ENCODE assay signal across 14 cellular contexts in genomic region chr12:32145096-32145495, GRCh38. TPM values are rescaled to one million over a fixed set of nuclear protein-coding genes. Genes with fewer than 3 reads are reported as not detected.
DNase-seq lines count a peak whose midpoint lies in the region; ATAC-seq, FAIRE-seq and TF ChIP-seq lines count a peak whose summit lies in the region.
"Had no signal": no experiment of that assay in that cellular context is flagged by ENCODE, and none has a peak within 500 bp of the region (broad histone marks: within the 10 kb centered on the region; RNA-seq: fewer than 3 reads in every experiment).

No MANE protein-coding gene starts in this region.

- no peak overlapping the region for H2AFZ ChIP-seq in HepG2 (ENCODE audit: low read length)
- H2AFZ ChIP-seq in MM.1S (ENCODE audit: low read length) = no peak overlapping the region
- H2AFZ ChIP-seq in K562 (ENCODE audit: low read depth, low read length) = no peak overlapping the region
- H2AFZ ChIP-seq in hepatocyte = no peak overlapping the region

- H3K4me3 ChIP-seq in HepG2 (replicated peaks in 1 of 3; ENCODE audit: insufficient read depth in 1 of 3, low read depth in 2 of 3, low read length in 3 of 3) (no peak overlapping the region), right lobe of liver (no peak overlapping the region), MM.1S (ENCODE audit: low read length) (no peak overlapping the region), K562 (no peak overlapping the region), hepatocyte (no peak overlapping the region)
- H3K4me3 ChIP-seq: HAP-1 had no signal

- no peaks in the 10 kb centered on the region for H3K9me3 ChIP-seq in HepG2 (ENCODE audit: low read length)
- H3K9me3 ChIP-seq in right lobe of liver = no peaks in the 10 kb centered on the region
- no peaks in the 10 kb centered on the region for H3K9me3 ChIP-seq in MM.1S (replicated peaks; ENCODE audit: insufficient read depth, low read length)
- no peaks in the 10 kb centered on the region; the same call in 1 of the 2 replicates for H3K9me3 ChIP-seq in K562 (replicated peaks; ENCODE audit: control insufficient read depth, insufficient read depth, low read depth, low read length)
- H3K9me3 ChIP-seq in hepatocyte (ENCODE audit: low read depth) = no peaks in the 10 kb centered on the region
- H3K9me3 ChIP-seq: HAP-1 had no signal

- 37% methylated on average over 1 of the region's 1 CpG for WGBS in HepG2 (ENCODE audit: low lambda C conversion rate)
- WGBS in right lobe of liver (ENCODE audit: insufficient coverage, low coverage, low lambda C conversion rate, missing lambda C conversion rate) = 75% methylated on average over 1 of the region's 1 CpG
- WGBS in K562 (ENCODE audit: insufficient coverage, low coverage, missing lambda C conversion rate) = 6% methylated on average over 1 of the region's 1 CpG
- 87% methylated on average over 1 of the region's 1 CpG for WGBS in hepatocyte (ENCODE audit: low lambda C conversion rate, missing lambda C conversion rate)

- intact Hi-C loops in HepG2 (cut with micrococcal nuclease; ENCODE audit: unreplicated experiment) = no loop called here
- intact Hi-C loops in right lobe of liver (cut with DNase I) = no loop called here
- intact Hi-C loops in K562 (cut with micrococcal nuclease) = no loop called here

- H3K9ac ChIP-seq in HepG2 (ENCODE audit: insufficient read depth, low read depth, low read length) = no peak overlapping the region
- no peak overlapping the region for H3K9ac ChIP-seq in MM.1S (ENCODE audit: low read length)
- H3K9ac ChIP-seq in K562 (ENCODE audit: insufficient read depth in 1 of 2, low read depth in 2 of 2, low read length in 2 of 2) = no peak overlapping the region

- TF ChIP-seq POLR2A in HepG2 (IDR thresholded peaks at IDR 0.05; ENCODE audit: insufficient read depth in 1 of 2, low read depth in 2 of 2, low read length in 2 of 2) = no peak
- TF ChIP-seq POLR2A in right lobe of liver (IDR thresholded peaks at IDR 0.05) = no peak
- no peak for TF ChIP-seq POLR2A in K562 (conservative IDR thresholded peaks at IDR 0.05)

- CTCF ChIA-PET in HepG2 (lab: Yijun Ruan, JAX; ENCODE audit: low intra/inter-chr PET ratio, low total read pairs) (no interaction called here), K562 (lab: Yijun Ruan, JAX; ENCODE audit: low intra/inter-chr PET ratio) (no interaction called here)

- TF ChIP-seq CTCF in HepG2 (CRISPR knock-in tag; IDR thresholded peaks at IDR 0.05) (no peak), right lobe of liver (IDR thresholded peaks at IDR 0.05) (no peak), MM.1S (IDR thresholded peaks at IDR 0.05; ENCODE audit: low read length) (no peak), K562 (IDR thresholded peaks at IDR 0.05 in 2 of 3, conservative IDR thresholded peaks at IDR 0.05 in 1 of 3; ENCODE audit: insufficient read depth in 2 of 3, low read depth in 1 of 3, low read length in 3 of 3) (no peak), hepatocyte (IDR thresholded peaks at IDR 0.05; ENCODE audit: poor library complexity) (no peak)

- no peak overlapping the region for H3K27ac ChIP-seq in HepG2 (ENCODE audit: extremely low read length, insufficient read depth, low read length)
- no peak overlapping the region for H3K27ac ChIP-seq in right lobe of liver
- no peak overlapping the region for H3K27ac ChIP-seq in MM.1S (ENCODE audit: low read length)
- H3K27ac ChIP-seq in K562 (ENCODE audit: extremely low read depth, low read depth, low read length) = no peak overlapping the region
- no peak overlapping the region for H3K27ac ChIP-seq in hepatocyte
- H3K27ac ChIP-seq: 22Rv1 had no signal

- H3K4me1 ChIP-seq in HepG2 (ENCODE audit: insufficient read depth, low read length) (peaks cover 28% of the 10 kb centered on the region), right lobe of liver (no peaks in the 10 kb centered on the region), MM.1S (ENCODE audit: low read length) (peaks cover 47% of the 10 kb centered on the region), K562 (replicated peaks in 1 of 2; ENCODE audit: control insufficient read depth in 2 of 2, insufficient read depth in 2 of 2, low read length in 2 of 2) (no peaks in the 10 kb centered on the region), hepatocyte (ENCODE audit: insufficient read depth) (peaks cover 8% of the 10 kb centered on the region)

- TF ChIP-seq EP300 in HepG2 (IDR thresholded peaks at IDR 0.05; ENCODE audit: low read depth in 2 of 2, low read length in 2 of 2) (no peak), HepG2 (CRISPR knock-in tag; IDR thresholded peaks at IDR 0.05; ENCODE audit: borderline replicate concordance) (no peak), K562 (IDR thresholded peaks at IDR 0.05; ENCODE audit: low read length) (no peak)

- H3K9me2 ChIP-seq in MM.1S (replicated peaks; ENCODE audit: insufficient read depth, low read length) (no peaks in the 10 kb centered on the region), hepatocyte (replicated peaks; ENCODE audit: insufficient read depth) (no peaks in the 10 kb centered on the region)

- H3K36me3 ChIP-seq in HepG2 (replicated peaks in 1 of 2; ENCODE audit: control insufficient read depth in 1 of 2, insufficient read depth in 2 of 2, low read length in 2 of 2) (no peaks in the 10 kb centered on the region), right lobe of liver (no peaks in the 10 kb centered on the region), MM.1S (replicated peaks; ENCODE audit: insufficient read depth, low read length) (no peaks in the 10 kb centered on the region), K562 (ENCODE audit: control insufficient read depth, insufficient read depth, low read length) (no peaks in the 10 kb centered on the region), hepatocyte (replicated peaks; ENCODE audit: insufficient read depth, low read depth) (no peaks in the 10 kb centered on the region)
- H3K36me3 ChIP-seq: HAP-1 had no signal

- DNase-seq in HepG2 (ENCODE audit: low spot score) = no peak
- no peak for DNase-seq in right lobe of liver
- no peak for DNase-seq in MM.1S
- no peak for DNase-seq in K562 (ENCODE audit: extremely low read depth in 1 of 4, low spot score in 3 of 4)
- DNase-seq in NCI-H1105 treated with DMSO at 0.1 percent for 48 hours (lab: John Stamatoyannopoulos, UW) = no peak
- DNase-seq in hepatocyte (ENCODE audit: low spot score) = no peak
- DNase-seq: CD8-positive, alpha-beta T cell; COR-L47; DND-41; KG1 had no signal

- H4K20me1 ChIP-seq in HepG2 (ENCODE audit: insufficient read depth, low read length) = no peaks in the 10 kb centered on the region
- H4K20me1 ChIP-seq in MM.1S (ENCODE audit: insufficient read depth, low read length) = no peaks in the 10 kb centered on the region
- H4K20me1 ChIP-seq in K562 (replicated peaks; ENCODE audit: control insufficient read depth, insufficient read depth, low read length) = no peaks in the 10 kb centered on the region
- no peaks in the 10 kb centered on the region for H4K20me1 ChIP-seq in hepatocyte (ENCODE audit: insufficient read depth, poor library complexity, severe bottlenecking)

- TF ChIP-seq RAD21 in HepG2 (CRISPR knock-in tag; IDR thresholded peaks at IDR 0.05) = no peak
- no peak for TF ChIP-seq RAD21 in K562 (CRISPR knock-in tag; conservative IDR thresholded peaks at IDR 0.05 in 1 of 2, IDR thresholded peaks at IDR 0.05 in 1 of 2)

- H3K27me3 ChIP-seq in HepG2 (ENCODE audit: control insufficient read depth in 1 of 2, insufficient read depth in 2 of 2, low read length in 2 of 2) (no peaks in the 10 kb centered on the region), right lobe of liver (no peaks in the 10 kb centered on the region), MM.1S (replicated peaks; ENCODE audit: insufficient read depth, low read length) (no peaks in the 10 kb centered on the region), K562 (ENCODE audit: control insufficient read depth in 2 of 2, insufficient read depth in 2 of 2, low read length in 2 of 2) (no peaks in the 10 kb centered on the region), hepatocyte (no peaks in the 10 kb centered on the region)

- no peak for ATAC-seq in HepG2
- no peak for ATAC-seq in right lobe of liver
- ATAC-seq in K562 = no peak
- no peak for ATAC-seq in HG03025 (IDR thresholded peaks at IDR 0.05; ENCODE audit: low FRiP score, unreplicated experiment)
- ATAC-seq: CD8-positive, alpha-beta T cell had no signal

- POLR2A ChIA-PET in HepG2 (lab: Yijun Ruan, JAX) = no interaction called here
- POLR2A ChIA-PET in K562 (lab: Yijun Ruan, JAX) = no interaction called here

- H3K9me1 ChIP-seq in K562 (ENCODE audit: control insufficient read depth, insufficient read depth, low read length) = no peaks in the 10 kb centered on the region

- H3K79me2 ChIP-seq in HepG2 (ENCODE audit: insufficient read depth, low read length) (peaks cover 1% of the 10 kb centered on the region), MM.1S (ENCODE audit: low read length) (peaks cover 45% of the 10 kb centered on the region), K562 (ENCODE audit: control insufficient read depth, insufficient read depth, low read length) (no peaks in the 10 kb centered on the region), hepatocyte (peaks cover 68% of the 10 kb centered on the region)

- FAIRE-seq in HepG2 (lab: Jason Lieb, UNC) = no peak
- FAIRE-seq in K562 (lab: Jason Lieb, UNC) = no peak
- FAIRE-seq: H1 had no signal

- H3F3A ChIP-seq in MM.1S (ENCODE audit: insufficient read depth, low read length) = peaks cover 15% of the 10 kb centered on the region

- H3K4me2 ChIP-seq in HepG2 (ENCODE audit: low read depth, low read length) = no peak overlapping the region
- peak overlapping the region; percentile 64 for H3K4me2 ChIP-seq in MM.1S (ENCODE audit: low read depth, low read length)
- H3K4me2 ChIP-seq in K562 (ENCODE audit: insufficient read depth, low read length) = no peak overlapping the region
- H3K4me2 ChIP-seq in hepatocyte = no peak overlapping the region

- in situ Hi-C loops in HepG2 (cut with HindIII; ENCODE audit: extremely low pct_ligation_motif_present, low pct_unique_long_range_greater_than_20kb) (no loop called here), K562 (cut with MboI) (no loop called here)

- BruUV-seq in HepG2 (replicated peaks; lab: Mats Ljungman, UMichigan) (no TSS peak), K562 (replicated peaks; lab: Mats Ljungman, UMichigan) (no TSS peak)

RNA-seq across cellular contexts. Expression of gene BICD1, which starts 38.4 kb away (rescaled TPM):
- total RNA-seq in HepG2 (2016; rRNA removed; fragmentation: Illumina TruSeq; extraction: Trizol) (4.8 and 5.2 TPM in 2 replicates), right lobe of liver (1 to 10 TPM; 1.0 to 4.9 (median 2.1) TPM), K562 (2014; rRNA removed) (12.5 and 14.1 TPM in 2 replicates), K562 (2014; rRNA removed; fragmentation: Illumina TruSeq; extraction: Trizol) (11.6 and 11.9 TPM in 2 replicates), K562 (2015; rRNA removed; fragmentation: Illumina TruSeq; extraction: Trizol) (13.8 and 14.1 TPM in 2 replicates), K562 (2021) (21.1 and 23.2 TPM in 2 replicates), hepatocyte (16.7 and 23.6 TPM in 2 replicates)
- 2.9 and 3.2 TPM in 2 replicates for total RNA-seq in HepG2 (2016; cell fraction: cytosol; rRNA removed; fragmentation: Illumina TruSeq; extraction: Trizol; ENCODE audit: low read depth)
- 3.7 and 5.0 TPM in 2 replicates for total RNA-seq in HepG2 (2016; cell fraction: insoluble cytoplasmic fraction; rRNA removed; fragmentation: Illumina TruSeq; extraction: Trizol)
- 4.3 and 5.1 TPM in 2 replicates for total RNA-seq in HepG2 (2016; cell fraction: membrane; rRNA removed; fragmentation: Illumina TruSeq; extraction: Trizol)
- 11.2 and 11.5 TPM in 2 replicates for total RNA-seq in HepG2 (2016; cell fraction: nucleus; rRNA removed; fragmentation: Illumina TruSeq; extraction: Trizol)
- polyA plus RNA-seq in HepG2 (2011; rRNA removed) (4.5 and 4.7 TPM in 2 replicates), K562 (2011; rRNA removed) (10.4 and 13.7 TPM in 2 replicates), K562 (2014; fragmentation: Illumina TruSeq; extraction: Trizol) (16.7 and 17.8 TPM in 2 replicates), K562 (2014; fragmentation: Nextera tagmentation; extraction: Ambion mirVana) (1 to 10 TPM; 3.5 to 3.7 TPM), K562 (2014; rRNA removed) (14.7 and 16.1 TPM in 2 replicates), hepatocyte (16.1 and 19.7 TPM in 2 replicates)
- 1.5 and 2.1 TPM in 2 replicates for polyA plus RNA-seq in HepG2 (2011; cell fraction: cytosol; rRNA removed)
- 8.0 and 8.8 TPM in 2 replicates for polyA plus RNA-seq in HepG2 (2011; cell fraction: nucleus; rRNA removed)
- polyA plus RNA-seq in HepG2 (2012) = 4.7 and 5.0 TPM in 2 replicates
- polyA plus RNA-seq in HepG2 (2016; cell fraction: cytosol; fragmentation: Illumina TruSeq; extraction: Trizol; ENCODE audit: low read depth) = 1.6 and 1.7 TPM in 2 replicates
- polyA plus RNA-seq in HepG2 (2016; cell fraction: insoluble cytoplasmic fraction; fragmentation: Illumina TruSeq; extraction: Trizol; ENCODE audit: low read depth) = 8.0 and 8.4 TPM in 2 replicates
- 4.5 and 4.7 TPM in 2 replicates for polyA plus RNA-seq in HepG2 (2016; cell fraction: membrane; fragmentation: Illumina TruSeq; extraction: Trizol; ENCODE audit: low read depth)
- 9.3 and 10.0 TPM in 2 replicates for polyA plus RNA-seq in HepG2 (2016; cell fraction: nucleus; fragmentation: Illumina TruSeq; extraction: Trizol; ENCODE audit: insufficient read depth, low read depth)
- polyA minus RNA-seq in HepG2 (2011; rRNA and poly(A)+ RNA removed; ENCODE audit: low replicate concordance) = 11.8 and 42.9 TPM in 2 replicates
- 2.5 and 3.4 TPM in 2 replicates for polyA minus RNA-seq in HepG2 (2011; cell fraction: cytosol; rRNA and poly(A)+ RNA removed)
- polyA minus RNA-seq in HepG2 (2011; cell fraction: nucleus; rRNA and poly(A)+ RNA removed) = 24.3 and 27.0 TPM in 2 replicates
- total RNA-seq in K562 (2011; cell fraction: chromatin; rRNA removed; ENCODE audit: low replicate concordance) = 21.9 and 35.1 TPM in 2 replicates
- 13.2 and 13.5 TPM in 2 replicates for total RNA-seq in K562 (2011; cell fraction: nucleolus; rRNA removed)
- total RNA-seq in K562 (2011; cell fraction: nucleoplasm; rRNA removed) = 26.3 and 35.4 TPM in 2 replicates
- polyA plus RNA-seq in K562 (2011; cell fraction: cytosol; rRNA removed) = 7.8 and 8.1 TPM in 2 replicates
- 25.6 and 29.5 TPM in 2 replicates for polyA plus RNA-seq in K562 (2011; cell fraction: nucleus; rRNA removed)
- polyA plus RNA-seq in K562 (2012) = 17.2 and 19.2 TPM in 2 replicates
- polyA minus RNA-seq in K562 (2011; rRNA and poly(A)+ RNA removed) = 11.3 and 19.4 TPM in 2 replicates
- polyA minus RNA-seq in K562 (2011; cell fraction: cytosol; rRNA and poly(A)+ RNA removed) = 4.0 and 7.3 TPM in 2 replicates
- polyA minus RNA-seq in K562 (2011; cell fraction: nucleus; rRNA and poly(A)+ RNA removed) = 14.4 and 24.0 TPM in 2 replicates

Comparison
In these comparisons a context has a peak if more than half of its experiments do, and no peak if none do; other contexts are left out.
1. Of the 241 proteins assayed by ChIP-seq in both HepG2 and K562: peak only in HepG2: none; only in K562: none; in both: CEBPB; in neither: 239; mixed calls (peak in some experiments, not most) for 1.